8 cellular contexts compared by ENCODE assay signal in genomic region chr4:3291969-3292570, GRCh38.
DNase-seq lines count a peak whose midpoint lies in the region; ATAC-seq and TF ChIP-seq lines count a peak whose summit lies in the region.

No MANE protein-coding gene starts in this region.

- no peaks in the 10 kb centered on the region for H3K27me3 ChIP-seq in RWPE2 (ENCODE audit: insufficient read depth, poor library complexity, severe bottlenecking)

- no peaks in the 10 kb centered on the region for H3K36me3 ChIP-seq in RWPE2 (ENCODE audit: low read depth)

- ATAC-seq in GM18511 (IDR thresholded peaks at IDR 0.05; ENCODE audit: unreplicated experiment) (peak; percentile 38), HG03139 (IDR thresholded peaks at IDR 0.05; ENCODE audit: unreplicated experiment) (peak; percentile 4), RWPE2 (ENCODE audit: low read depth) (peak; percentile 66)

- DNase-seq in AG08396 (ENCODE audit: low spot score) (peak; percentile 83), RWPE2 (ENCODE audit: low spot score) (no peak), cerebellar cortex (ENCODE audit: low spot score) (peak; percentile 40), kidney tubule cell (ENCODE audit: low spot score) (peak; percentile 70), retina (no peak)
- DNase-seq in stimulated activated CD8-positive, alpha-beta memory T cell treated with anti-CD3 and anti-CD28 coated beads, Interleukin-4, amount 100 ng/mL, for 48 hours, result peak; percentile 46

- TF ChIP-seq CTCF in RWPE2 (IDR thresholded peaks at IDR 0.05; ENCODE audit: poor library complexity, severe bottlenecking), result no peak

- no peaks in the 10 kb centered on the region for H3K4me1 ChIP-seq in RWPE2 (ENCODE audit: insufficient read depth, poor library complexity, severe bottlenecking)

- H3K4me3 ChIP-seq in RWPE2 (ENCODE audit: severe bottlenecking), result peak overlapping the region; percentile 59

- H3K27ac ChIP-seq in RWPE2 (ENCODE audit: poor library complexity, severe bottlenecking), result peak overlapping the region; percentile 41

- no peaks in the 10 kb centered on the region for H3K9me3 ChIP-seq in RWPE2 (ENCODE audit: severe bottlenecking)

Comparison
In these comparisons a context has a peak if more than half of its experiments do, and no peak if none do; other contexts are left out.
1. DNase-seq: peak in AG08396 (single experiment), cerebellar cortex (single experiment), kidney tubule cell (single experiment) and stimulated activated CD8-positive, alpha-beta memory T cell treated with anti-CD3 and anti-CD28 coated beads, Interleukin-4, amount 100 ng/mL, for 48 hours (single experiment); none in RWPE2 (single experiment) and retina (single experiment).
2. ATAC-seq: peak in every context shown above with its lines; median percentile 66 in RWPE2; 38 in GM18511; 4 in HG03139.